ENCODE assay signal across 29 cellular contexts in the genomic region with DNA sequence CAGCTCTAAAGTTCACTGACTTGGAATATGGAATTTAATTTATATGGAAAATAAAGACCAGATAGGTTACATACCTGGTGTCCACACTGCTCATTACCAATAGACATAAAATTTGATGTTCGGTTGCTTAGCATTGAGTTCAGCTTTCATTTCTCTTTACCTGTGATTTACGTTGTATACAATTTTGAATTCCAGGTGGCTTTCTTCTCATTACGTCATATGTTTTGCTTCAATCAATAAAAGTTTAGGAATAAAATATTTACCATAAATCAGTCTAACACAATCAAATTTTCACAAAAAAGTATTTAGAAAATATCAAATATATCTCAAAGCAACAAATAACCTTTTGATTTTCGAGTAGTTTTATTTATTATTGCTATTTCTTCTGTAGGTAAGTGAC. TPM values are rescaled to one million over a fixed set of nuclear protein-coding genes. Genes with fewer than 3 reads are reported as not detected.
"Had no signal": no experiment of that assay in that cellular context is flagged by ENCODE, and none has a peak within 500 bp of the region (broad histone marks: within the 10 kb centered on the region; RNA-seq: fewer than 3 reads in every experiment).

No MANE protein-coding gene starts in this region.

- H3K36me3 ChIP-seq: stomach, suprapubic skin, thoracic aorta, thyroid gland, tibial artery, tibial nerve, transverse colon, upper lobe of left lung, upper lobe of right lung, uterus, vagina had no signal

- FAIRE-seq: urothelium cell line had no signal

- DNase-seq: stimulated activated CD4-positive, alpha-beta T cell treated with anti-CD3 and anti-CD28 coated beads, Interleukin-2, amount 100 ng/mL, for 48 hours; stimulated activated CD4-positive, alpha-beta T cell treated with anti-CD3 and anti-CD28 coated beads, Interleukin-4, amount 100 ng/mL, for 1 hour; stimulated activated CD4-positive, alpha-beta T cell treated with anti-CD3 and anti-CD28 coated beads, Interleukin-4, amount 100 ng/mL, for 24 hours; stimulated activated CD4-positive, alpha-beta T cell treated with anti-CD3 and anti-CD28 coated beads, Interleukin-4, amount 100 ng/mL, for 4 hours; stimulated activated CD8-positive, alpha-beta memory T cell treated with anti-CD3 and anti-CD28 coated beads, Interleukin-4, amount 100 ng/mL, for 48 hours; stimulated activated naive B cell treated with anti-CD40 and anti-IgM and Interleukin-4, amounts not matched to agents 10 μg/mL and 1 μg/mL and 100 μg/mL, for 72 hours; stimulated activated naive CD4-positive, alpha-beta T cell; stimulated activated naive CD4-positive, alpha-beta T cell treated with Interleukin-2 at 50 U/mL for 16 hours; stimulated activated naive CD8-positive, alpha-beta T cell treated with anti-CD3 and anti-CD28 coated beads, Interleukin-15, amount 100 ng/mL, for 72 hours; stimulated activated naive CD8-positive, alpha-beta T cell treated with anti-CD3 and anti-CD28 coated beads, Interleukin-15, Interleukin-2, amounts not matched to agents 100 U/mL and 50 U/mL, for 24 hours; stomach; substantia nigra; testis; thyroid gland; tibial artery; transverse colon; upper lobe of right lung; uterus had no signal

- H3K27me3 ChIP-seq: stomach, suprapubic skin, testis, thyroid gland, tibial artery, tibial nerve, transverse colon, upper lobe of left lung, upper lobe of right lung, uterus, vagina had no signal

- H3K4me3 ChIP-seq: stomach, suprapubic skin, testis, thoracic aorta, thyroid gland, tibial artery, tibial nerve, transverse colon, upper lobe of left lung, upper lobe of right lung, uterus, vagina had no signal

- H3K4me1 ChIP-seq: testis, thyroid gland had no signal

- ATAC-seq: stimulated activated effector memory CD8-positive, alpha-beta T cell treated with anti-CD3 and anti-CD28 coated beads, Interleukin-12 subunit alpha, Interleukin-12 subunit beta, amount 100 ng/mL, for 72 hours; stimulated activated memory B cell treated with anti-CD40 and anti-IgM and Interleukin-4, amounts not matched to agents 10 μg/mL and 1 μg/mL and 100 μg/mL, for 72 hours; stimulated activated naive B cell treated with anti-CD40 and anti-IgM and Interleukin-4, amounts not matched to agents 10 μg/mL and 1 μg/mL and 100 μg/mL, for 72 hours; stimulated activated naive CD8-positive, alpha-beta T cell treated with anti-CD3 and anti-CD28 coated beads, Interleukin-15, amount 100 ng/mL, for 72 hours; stimulated activated naive CD8-positive, alpha-beta T cell treated with anti-CD3 and anti-CD28 coated beads, Interleukin-15, Interleukin-2, amounts not matched to agents 100 U/mL and 50 U/mL, for 24 hours; upper lobe of right lung had no signal

- H3K27ac ChIP-seq: stomach, suprapubic skin, testis, thoracic aorta, thyroid gland, tibial artery, tibial nerve, transverse colon, upper lobe of left lung, upper lobe of right lung, uterus, vagina had no signal

- H3K9me3 ChIP-seq: stomach, suprapubic skin, testis, thoracic aorta, thyroid gland, tibial artery, tibial nerve, transverse colon, upper lobe of left lung, upper lobe of right lung, uterus, vagina had no signal

RNA-seq across cellular contexts. Expression of a gene that starts 40.8 kb away (rescaled TPM):
- total RNA-seq: stomach, subcutaneous adipose tissue, suprapubic skin, thoracic aorta, transverse colon, upper lobe of left lung, upper lobe of right lung, ureter, urinary bladder, uterus, vagina had no signal
- polyA plus RNA-seq: stomach, urinary bladder had no signal
